Comparison of ENCODE assay signal across 11 cellular contexts in genomic region chr9:137441935-137442321, GRCh38. TPM values are rescaled to one million over a fixed set of nuclear protein-coding genes. Genes with fewer than 3 reads are reported as not detected.
DNase-seq lines count a peak whose midpoint lies in the region; ATAC-seq and TF ChIP-seq lines count a peak whose summit lies in the region.
"Had no signal": no experiment of that assay in that cellular context is flagged by ENCODE, and none has a peak within 500 bp of the region (broad histone marks: within the 10 kb centered on the region; RNA-seq: fewer than 3 reads in every experiment).

No MANE protein-coding gene starts in this region.

- BruUV-seq in Panc1 (replicated peaks; lab: Mats Ljungman, UMichigan) = no TSS peak

- H3K4me3 ChIP-seq in Panc1 (ENCODE audit: low read depth in 2 of 2, low read length in 2 of 2) = peak overlapping the region; percentile 13 to 33; a peak in 3 of 4 replicates
- peak overlapping the region; percentile 50 for H3K4me3 ChIP-seq in smooth muscle cell
- no peak overlapping the region for H3K4me3 ChIP-seq in MM.1S (ENCODE audit: low read length)
- no peak overlapping the region for H3K4me3 ChIP-seq in mucosa of descending colon

- H3K36me3 ChIP-seq in Panc1 (ENCODE audit: control insufficient read depth, insufficient read depth, low read length) = no peaks in the 10 kb centered on the region
- H3K36me3 ChIP-seq in smooth muscle cell (ENCODE audit: low read depth) = no peaks in the 10 kb centered on the region
- H3K36me3 ChIP-seq in MM.1S (replicated peaks; ENCODE audit: insufficient read depth, low read length) = no peaks in the 10 kb centered on the region
- no peaks in the 10 kb centered on the region for H3K36me3 ChIP-seq in mucosa of descending colon (ENCODE audit: low read depth)
- H3K36me3 ChIP-seq: SJCRH30 had no signal

- no peak for DNase-seq in activated CD4-positive, alpha-beta T cell treated with anti-CD3 and anti-CD28 coated beads, Interleukin-2, amount 10 ng/mL, durations not matched to agents 24 days and 14 days
- no peak for DNase-seq in activated CD4-positive, alpha-beta T cell treated with anti-CD3 and anti-CD28 coated beads for 4 hours
- DNase-seq in Panc1 (ENCODE audit: low read depth, low spot score) (no peak), endothelial cell (ENCODE audit: low spot score) (no peak), smooth muscle cell (lab: John Stamatoyannopoulos, UW; ENCODE audit: unreplicated experiment) (no peak), MM.1S (no peak), MV-4-11 (lab: John Stamatoyannopoulos, UW) (no peak), mucosa of descending colon (no peak)
- DNase-seq: foreskin melanocyte had no signal

- H3F3A ChIP-seq in smooth muscle cell (ENCODE audit: low read depth) (peaks cover 3% of the 10 kb centered on the region), MM.1S (ENCODE audit: insufficient read depth, low read length) (0 out of 2 replicates have a peak, but pooled peaks cover 5% of the 10 kb centered on the region)

- TF ChIP-seq CTCF in Panc1 (IDR thresholded peaks at IDR 0.05) (no peak), endothelial cell (IDR thresholded peaks at IDR 0.05; ENCODE audit: unreplicated experiment) (no peak), smooth muscle cell (IDR thresholded peaks at IDR 0.05; ENCODE audit: borderline replicate concordance, insufficient read depth, poor library complexity, severe bottlenecking) (no peak), MM.1S (IDR thresholded peaks at IDR 0.05; ENCODE audit: low read length) (no peak), mucosa of descending colon (IDR thresholded peaks at IDR 0.05) (no peak)

- 25% methylated on average over 6 of the region's 7 CpGs for WGBS in smooth muscle cell (ENCODE audit: low lambda C conversion rate)

- H3K27ac ChIP-seq in Panc1 (ENCODE audit: low read length) (no peak overlapping the region), smooth muscle cell (ENCODE audit: low read depth) (no peak overlapping the region), MM.1S (ENCODE audit: low read length) (no peak overlapping the region)
- H3K27ac ChIP-seq: GM23248, SJCRH30 had no signal

- POLR2A ChIA-PET in Panc1 (lab: Charles Lee) = interaction anchor here (0.7 kb wide), 2 partner anchors 33 to 370 kb away, joined by 3 to 7 read pairs; no protein-coding TSS in a partner anchor

- CTCF ChIA-PET in Panc1 (lab: Charles Lee) = interaction anchor here (0.7 kb wide), 2 partner anchors 15 to 94 kb away, joined by 6 read pairs; no protein-coding TSS in a partner anchor

- intact Hi-C loops in activated CD4-positive, alpha-beta T cell treated with anti-CD3 and anti-CD28 coated beads, Interleukin-2, amount 10 ng/mL, durations not matched to agents 24 days and 14 days (cut with micrococcal nuclease) = no loop called here
- intact Hi-C loops in Panc1 (cut with micrococcal nuclease; ENCODE audit: unreplicated experiment) (no loop called here), mucosa of descending colon (cut with DNase I, micrococcal nuclease) (no loop called here)

- no peaks in the 10 kb centered on the region for H3K27me3 ChIP-seq in Panc1 (ENCODE audit: control insufficient read depth, insufficient read depth, low read length)
- H3K27me3 ChIP-seq in smooth muscle cell (ENCODE audit: low read depth) = no peaks in the 10 kb centered on the region
- peaks cover 54% of the 10 kb centered on the region for H3K27me3 ChIP-seq in MM.1S (replicated peaks; ENCODE audit: insufficient read depth, low read length)
- H3K27me3 ChIP-seq: SJCRH30 had no signal

- H3K9me2 ChIP-seq in MM.1S (replicated peaks; ENCODE audit: insufficient read depth, low read length) = no peaks in the 10 kb centered on the region

- H3K4me1 ChIP-seq in Panc1 (ENCODE audit: control insufficient read depth, insufficient read depth, low read length) = peaks cover 9% of the 10 kb centered on the region
- no peaks in the 10 kb centered on the region for H3K4me1 ChIP-seq in smooth muscle cell (ENCODE audit: low read depth)
- H3K4me1 ChIP-seq in MM.1S (ENCODE audit: low read length) = peaks cover 5% of the 10 kb centered on the region; the same call in 1 of the 2 replicates
- H3K4me1 ChIP-seq in mucosa of descending colon (ENCODE audit: low read depth) = peaks cover 25% of the 10 kb centered on the region

- H3K4me3 Mint-ChIP-seq in activated CD4-positive, alpha-beta T cell treated with anti-CD3 and anti-CD28 coated beads, Interleukin-2, amount 10 ng/mL, durations not matched to agents 24 days and 14 days = peak overlapping the region; percentile 70
- peak overlapping the region; percentile 80 for H3K4me3 Mint-ChIP-seq in endothelial cell (ENCODE audit: unreplicated experiment)

- no peaks in the 10 kb centered on the region for H3K9me3 Mint-ChIP-seq in activated CD4-positive, alpha-beta T cell treated with anti-CD3 and anti-CD28 coated beads, Interleukin-2, amount 10 ng/mL, durations not matched to agents 24 days and 14 days
- H3K9me3 Mint-ChIP-seq in endothelial cell (ENCODE audit: unreplicated experiment) = no peaks in the 10 kb centered on the region

- in situ Hi-C loops in Panc1 (cut with HindIII; ENCODE audit: low pct_unique_long_range_greater_than_20kb, low sequenced_read_pairs) = no loop called here

- H3K27me3 Mint-ChIP-seq in activated CD4-positive, alpha-beta T cell treated with anti-CD3 and anti-CD28 coated beads, Interleukin-2, amount 10 ng/mL, durations not matched to agents 24 days and 14 days = peaks cover 16% of the 10 kb centered on the region
- peaks cover 11% of the 10 kb centered on the region for H3K27me3 Mint-ChIP-seq in endothelial cell (ENCODE audit: unreplicated experiment)

- H3K9me3 ChIP-seq in Panc1 (ENCODE audit: control insufficient read depth, insufficient read depth, low read depth, low read length) = no peaks in the 10 kb centered on the region
- H3K9me3 ChIP-seq in smooth muscle cell (replicated peaks; ENCODE audit: low read depth) = no peaks in the 10 kb centered on the region
- H3K9me3 ChIP-seq in MM.1S (replicated peaks; ENCODE audit: insufficient read depth, low read length) = no peaks in the 10 kb centered on the region
- no peaks in the 10 kb centered on the region for H3K9me3 ChIP-seq in mucosa of descending colon

- peaks cover 8% of the 10 kb centered on the region for H3K4me1 Mint-ChIP-seq in activated CD4-positive, alpha-beta T cell treated with anti-CD3 and anti-CD28 coated beads, Interleukin-2, amount 10 ng/mL, durations not matched to agents 24 days and 14 days
- H3K4me1 Mint-ChIP-seq in endothelial cell (ENCODE audit: unreplicated experiment) = peaks cover 2% of the 10 kb centered on the region

- H2AFZ ChIP-seq in smooth muscle cell (ENCODE audit: low read depth) (no peak overlapping the region), MM.1S (ENCODE audit: low read length) (no peak overlapping the region)
- H2AFZ ChIP-seq: GM23248 had no signal

- no peak for ATAC-seq in Panc1
- no peak for ATAC-seq in mucosa of descending colon

- no peaks in the 10 kb centered on the region for H3K36me3 Mint-ChIP-seq in activated CD4-positive, alpha-beta T cell treated with anti-CD3 and anti-CD28 coated beads, Interleukin-2, amount 10 ng/mL, durations not matched to agents 24 days and 14 days (ENCODE audit: low read depth)
- H3K36me3 Mint-ChIP-seq in endothelial cell (ENCODE audit: low read depth, unreplicated experiment) = peaks cover 3% of the 10 kb centered on the region

- no peak overlapping the region for H3K27ac Mint-ChIP-seq in activated CD4-positive, alpha-beta T cell treated with anti-CD3 and anti-CD28 coated beads, Interleukin-2, amount 10 ng/mL, durations not matched to agents 24 days and 14 days
- peak overlapping the region; percentile 73 for H3K27ac Mint-ChIP-seq in endothelial cell (ENCODE audit: unreplicated experiment)

- H3K9ac ChIP-seq in smooth muscle cell (ENCODE audit: low read depth) = no peak overlapping the region
- no peak overlapping the region for H3K9ac ChIP-seq in MM.1S (ENCODE audit: low read length)
- H3K9ac ChIP-seq: GM23248 had no signal

- H3K79me2 ChIP-seq in smooth muscle cell (ENCODE audit: low read depth) (no peaks in the 10 kb centered on the region), MM.1S (ENCODE audit: low read length) (no peaks in the 10 kb centered on the region)

- H4K20me1 ChIP-seq in smooth muscle cell (ENCODE audit: low read depth) = no peaks in the 10 kb centered on the region
- H4K20me1 ChIP-seq in MM.1S (ENCODE audit: insufficient read depth, low read length) = no peaks in the 10 kb centered on the region

- H3K4me2 ChIP-seq in smooth muscle cell (peak overlapping the region; percentile 86), MM.1S (ENCODE audit: low read depth, low read length) (no peak overlapping the region)

RNA-seq across cellular contexts. Expression of gene ENTPD8, which starts 0.8 kb away (rescaled TPM):
- not detected in 2 replicates for total RNA-seq in activated CD4-positive, alpha-beta T cell treated with anti-CD3 and anti-CD28 coated beads, Interleukin-2, amount 10 ng/mL, durations not matched to agents 24 days and 14 days
- total RNA-seq in Panc1 (2021; ENCODE audit: unreplicated experiment) (3.9 TPM), endothelial cell (ENCODE audit: unreplicated experiment) (0.21 TPM), smooth muscle cell (not detected in 2 replicates), mucosa of descending colon (100 to 1,000 TPM in 1 of 3 donors, 10 to 100 TPM in 2; 36.7 to 127 (median 74.8) TPM)
- polyA plus RNA-seq in Panc1 (2012; ENCODE audit: insufficient read length) = 4.2 TPM
- not detected in 2 replicates for polyA plus RNA-seq in smooth muscle cell
- total RNA-seq: GM23248, SJCRH30 had no signal
- polyA plus RNA-seq: GM23248 had no signal

RNA-seq across cellular contexts. Expression of gene NSMF, which starts 17.2 kb away (rescaled TPM):
- 68.6 and 69.6 TPM in 2 replicates for total RNA-seq in activated CD4-positive, alpha-beta T cell treated with anti-CD3 and anti-CD28 coated beads, Interleukin-2, amount 10 ng/mL, durations not matched to agents 24 days and 14 days
- 40.0 TPM for total RNA-seq in Panc1 (2021; ENCODE audit: unreplicated experiment)
- 53.6 TPM for polyA plus RNA-seq in Panc1 (2012; ENCODE audit: insufficient read length)
- 43.0 TPM for total RNA-seq in endothelial cell (ENCODE audit: unreplicated experiment)
- 25.2 and 30.9 TPM in 2 replicates for total RNA-seq in smooth muscle cell
- 48.5 and 55.9 TPM in 2 replicates for polyA plus RNA-seq in smooth muscle cell
- total RNA-seq in mucosa of descending colon = 10 to 100 TPM; 30.1 to 48.0 (median 43.4) TPM

RNA-seq across cellular contexts. Expression of gene NOXA1, which starts 18.7 kb away (rescaled TPM):
- total RNA-seq in activated CD4-positive, alpha-beta T cell treated with anti-CD3 and anti-CD28 coated beads, Interleukin-2, amount 10 ng/mL, durations not matched to agents 24 days and 14 days = 0.30 and 0.36 TPM in 2 replicates
- total RNA-seq in Panc1 (2021; ENCODE audit: unreplicated experiment) = 3.7 TPM
- polyA plus RNA-seq in Panc1 (2012; ENCODE audit: insufficient read length) = 5.5 TPM
- 0.36 TPM for total RNA-seq in endothelial cell (ENCODE audit: unreplicated experiment)
- total RNA-seq in smooth muscle cell = 0.09 and 0.90 TPM in 2 replicates
- 0.81 and 3.8 TPM in 2 replicates for polyA plus RNA-seq in smooth muscle cell
- total RNA-seq in mucosa of descending colon = 10 to 100 TPM; 18.0 to 41.5 (median 27.2) TPM
- total RNA-seq: SJCRH30 had no signal

RNA-seq across cellular contexts. Expression of gene EXD3, which starts 19.0 kb away (rescaled TPM):
- total RNA-seq in activated CD4-positive, alpha-beta T cell treated with anti-CD3 and anti-CD28 coated beads, Interleukin-2, amount 10 ng/mL, durations not matched to agents 24 days and 14 days = 4.4 and 5.2 TPM in 2 replicates
- total RNA-seq in Panc1 (2021; ENCODE audit: unreplicated experiment) (9.2 TPM), endothelial cell (ENCODE audit: unreplicated experiment) (19.9 TPM), smooth muscle cell (3.1 and 10.4 TPM in 2 replicates), mucosa of descending colon (10 to 100 TPM; 39.4 to 56.7 (median 40.1) TPM)
- 14.6 TPM for polyA plus RNA-seq in Panc1 (2012; ENCODE audit: insufficient read length)
- polyA plus RNA-seq in smooth muscle cell = 12.5 and 15.7 TPM in 2 replicates

Comparison
In these comparisons a context has a peak if more than half of its experiments do, and no peak if none do; other contexts are left out.
1. H3K4me3 ChIP-seq: peak in Panc1 (2 of 2) and smooth muscle cell (single experiment); none in MM.1S (single experiment) and mucosa of descending colon (single experiment).